ENCODE assay signal across 17 cellular contexts in genomic region chr7:151835636-151836035, GRCh38. TPM values are rescaled to one million over a fixed set of nuclear protein-coding genes. Genes with fewer than 3 reads are reported as not detected.
DNase-seq lines count a peak whose midpoint lies in the region; ATAC-seq, FAIRE-seq and TF ChIP-seq lines count a peak whose summit lies in the region.
"Had no signal": no experiment of that assay in that cellular context is flagged by ENCODE, and none has a peak within 500 bp of the region (broad histone marks: within the 10 kb centered on the region; RNA-seq: fewer than 3 reads in every experiment).

No MANE protein-coding gene starts in this region.

- no peak for FAIRE-seq in kidney (lab: Jason Lieb, UNC)
- FAIRE-seq: HepG2, HTR-8/SVneo had no signal

- peaks cover 56% of the 10 kb centered on the region for H3K4me1 ChIP-seq in BLaER1
- peaks cover 0 to 3% of the 10 kb centered on the region in 2 donors for H3K4me1 ChIP-seq in kidney (ENCODE audit: control insufficient read depth in 1 of 2, insufficient read depth in 1 of 2, low read depth in 1 of 2, low read length in 2 of 2)
- H3K4me1 ChIP-seq: HAP-1 had no signal

- H3K27me3 Mint-ChIP-seq in activated T-helper 17 cell treated with anti-CD3 and anti-CD28 coated beads, Interleukin-2, amount 50 U/mL, for 72 hours = no peaks in the 10 kb centered on the region
- H3K27me3 Mint-ChIP-seq: CD4-positive, CD25-positive, alpha-beta regulatory T cell had no signal

- H3K36me3 ChIP-seq in BLaER1 (no peaks in the 10 kb centered on the region), kidney (ENCODE audit: control insufficient read depth in 1 of 2, insufficient read depth in 2 of 2, low read length in 2 of 2) (no peaks in the 10 kb centered on the region)
- H3K36me3 ChIP-seq: BLaER1 treated with 17β-estradiol and CSF1 and Interleukin-3, amounts not matched to agents 10 nM and 100 nM; HAP-1 had no signal

- no peak for ATAC-seq in activated T-helper 17 cell treated with anti-CD3 and anti-CD28 coated beads, Interleukin-2, amount 50 U/mL, for 72 hours (replicated peaks)
- ATAC-seq in GM18909 (IDR thresholded peaks at IDR 0.05; ENCODE audit: poor library complexity, unreplicated experiment) = no peak
- ATAC-seq: GM23338, HepG2 had no signal

- DNase-seq in kidney (peak; percentile 59), posterior vena cava (ENCODE audit: low spot score) (peak; percentile 56), SHP77 (lab: John Stamatoyannopoulos, UW) (no peak), COR-L47 (lab: John Stamatoyannopoulos, UW) (no peak)
- DNase-seq: 8988T; AML-193; Calu3; CD4-positive, CD25-positive, alpha-beta regulatory T cell; DMS 273 treated with DMSO at 0.1 percent for 48 hours had no signal

- no peaks in the 10 kb centered on the region for H3K27me3 ChIP-seq in BLaER1
- H3K27me3 ChIP-seq: BLaER1 treated with 17β-estradiol and CSF1 and Interleukin-3, amounts not matched to agents 10 nM and 100 nM had no signal

- no peaks in the 10 kb centered on the region for H3K9me3 ChIP-seq in BLaER1
- H3K9me3 ChIP-seq in kidney (ENCODE audit: control insufficient read depth in 1 of 2, low read length in 2 of 2) = no peaks in the 10 kb centered on the region
- H3K9me3 ChIP-seq: BLaER1 treated with 17β-estradiol and CSF1 and Interleukin-3, amounts not matched to agents 10 nM and 100 nM; HAP-1 had no signal

- no peak overlapping the region for H3K4me3 ChIP-seq in BLaER1
- H3K4me3 ChIP-seq in kidney (ENCODE audit: low read length in 2 of 2) = no peak overlapping the region
- H3K4me3 ChIP-seq: BLaER1 treated with 17β-estradiol and CSF1 and Interleukin-3, amounts not matched to agents 10 nM and 100 nM; GM23338; HAP-1 had no signal

- no peak for TF ChIP-seq CTCF in kidney (IDR thresholded peaks at IDR 0.05; ENCODE audit: borderline replicate concordance, extremely low read depth, insufficient read depth)

- peak overlapping the region; percentile 47 for H3K27ac Mint-ChIP-seq in activated T-helper 17 cell treated with anti-CD3 and anti-CD28 coated beads, Interleukin-2, amount 50 U/mL, for 72 hours
- H3K27ac Mint-ChIP-seq: GM23338 had no signal

- H3K9ac ChIP-seq in BLaER1 (no peak overlapping the region), kidney (ENCODE audit: low read length in 2 of 2) (no peak overlapping the region)

- intact Hi-C loops in kidney (cut with DNase I) = no loop called here
- intact Hi-C loops in posterior vena cava (cut with DNase I) = no loop called here

- H3K27ac ChIP-seq in BLaER1 (peak overlapping the region; percentile 87), kidney (ENCODE audit: low read depth in 2 of 2, low read length in 2 of 2) (no peak overlapping the region)

- no peaks in the 10 kb centered on the region for H4K20me1 ChIP-seq in BLaER1

- peaks cover 14% of the 10 kb centered on the region for H3K4me1 Mint-ChIP-seq in activated T-helper 17 cell treated with anti-CD3 and anti-CD28 coated beads, Interleukin-2, amount 50 U/mL, for 72 hours

- H3K36me3 Mint-ChIP-seq in activated T-helper 17 cell treated with anti-CD3 and anti-CD28 coated beads, Interleukin-2, amount 50 U/mL, for 72 hours (ENCODE audit: low read depth) = no peaks in the 10 kb centered on the region

- H3K4me3 Mint-ChIP-seq in activated T-helper 17 cell treated with anti-CD3 and anti-CD28 coated beads, Interleukin-2, amount 50 U/mL, for 72 hours = no peak overlapping the region
- H3K4me3 Mint-ChIP-seq: CD4-positive, CD25-positive, alpha-beta regulatory T cell; GM23338 had no signal

- no peak overlapping the region for H3K4me2 ChIP-seq in BLaER1
- H3K4me2 ChIP-seq: GM23338 had no signal

- no peaks in the 10 kb centered on the region for H3K9me3 Mint-ChIP-seq in activated T-helper 17 cell treated with anti-CD3 and anti-CD28 coated beads, Interleukin-2, amount 50 U/mL, for 72 hours
- H3K9me3 Mint-ChIP-seq: GM23338 had no signal

RNA-seq across cellular contexts. Expression of gene PRKAG2, which starts 41.3 kb away (rescaled TPM):
- 10 to 100 TPM; 21.6 to 31.7 TPM for total RNA-seq in activated T-helper 17 cell treated with anti-CD3 and anti-CD28 coated beads, Interleukin-2, amount 50 U/mL, for 72 hours
- total RNA-seq in kidney (40.7 TPM), posterior vena cava (10 to 100 TPM; 91.8 to 94.2 TPM)
- 40.9 TPM for polyA plus RNA-seq in kidney (ENCODE audit: insufficient read depth, low read depth, low replicate concordance)

Comparison
In these comparisons a context has a peak if more than half of its experiments do, and no peak if none do; other contexts are left out.
1. DNase-seq: peak in kidney (single experiment) and posterior vena cava (single experiment); none in SHP77 (0 of 2) and COR-L47 (single experiment).